Comparison of ENCODE assay signal across 27 cellular contexts in genomic region chr2:143000599-143000998, GRCh38.
"Had no signal": no experiment of that assay in that cellular context is flagged by ENCODE, and none has a peak within 500 bp of the region (broad histone marks: within the 10 kb centered on the region; RNA-seq: fewer than 3 reads in every experiment).

No MANE protein-coding gene starts in this region.

- H2AFZ ChIP-seq: neural progenitor cell had no signal

- H3K36me3 ChIP-seq: esophagus squamous epithelium, heart right ventricle, neural progenitor cell, prostate gland, right atrium auricular region, sigmoid colon, tibial artery had no signal

- H3K27ac ChIP-seq: coronary artery, esophagus squamous epithelium, heart right ventricle, neural progenitor cell, prostate gland, right atrium auricular region, sigmoid colon, testis, tibial artery had no signal

- H3K4me2 ChIP-seq: neural progenitor cell had no signal

- H3K4me1 ChIP-seq: esophagus squamous epithelium, heart right ventricle, neural progenitor cell, prostate gland, right atrium auricular region, sigmoid colon, testis, tibial artery had no signal

- H3K4me3 ChIP-seq: coronary artery, esophagus squamous epithelium, heart right ventricle, lung, neural progenitor cell, prostate gland, right atrium auricular region, sigmoid colon, testis, tibial artery had no signal

- H3K9ac ChIP-seq: neural progenitor cell had no signal

- H3K27me3 ChIP-seq: esophagus squamous epithelium, neural progenitor cell, right atrium auricular region, sigmoid colon, testis, tibial artery had no signal

- H3K9me3 ChIP-seq: esophagus squamous epithelium, heart right ventricle, prostate gland, right atrium auricular region, sigmoid colon, testis, tibial artery had no signal

- DNase-seq: dermis blood vessel endothelial cell; effector memory CD4-positive, alpha-beta T cell; esophagus squamous epithelium; foreskin melanocyte; glutamatergic neuron; heart right ventricle; hippocampal formation; immature natural killer cell; islet precursor cell; kidney glomerular epithelial cell; left colon; left ventricle myocardium superior; mesenchymal stem cell; midbrain; naive thymus-derived CD4-positive, alpha-beta T cell; sigmoid colon; stimulated activated CD4-positive, alpha-beta T cell treated with anti-CD3 and anti-CD28 coated beads, Interleukin-2, amount 100 ng/mL, for 24 hours; stimulated activated CD4-positive, alpha-beta T cell treated with anti-CD3 and anti-CD28 coated beads, Interleukin-4, amount 100 ng/mL, for 24 hours; stimulated activated naive CD8-positive, alpha-beta T cell treated with anti-CD3 and anti-CD28 coated beads, Interleukin-15, Interleukin-2, amounts not matched to agents 100 U/mL and 50 U/mL, for 24 hours; substantia nigra; testis; tibial artery had no signal
